ENCODE assay signal across 8 cellular contexts in genomic region chr14:54440870-54441868, GRCh38. TPM values are rescaled to one million over a fixed set of nuclear protein-coding genes. Genes with fewer than 3 reads are reported as not detected.
DNase-seq lines count a peak whose midpoint lies in the region; ATAC-seq and TF ChIP-seq lines count a peak whose summit lies in the region.

CNIH1 (minus strand) TSS chr14:54441374; CDS start chr14:54441327, 47 bp downstream.

- H3K27me3 ChIP-seq in endodermal cell (ENCODE audit: control insufficient read depth, insufficient read depth, low read length, poor library complexity, severe bottlenecking): no peaks in the 10 kb centered on the region

- in situ Hi-C loops in Caki2 (cut with HindIII; ENCODE audit: low pct_unique_long_range_greater_than_20kb, low sequenced_read_pairs): no loop called here

- TF ChIP-seq CTCF in endodermal cell (conservative IDR thresholded peaks at IDR 0.05): peak; percentile 92

- H3K4me1 ChIP-seq in endodermal cell (ENCODE audit: control insufficient read depth, insufficient read depth, low read length) (no peaks in the 10 kb centered on the region), mesodermal cell (ENCODE audit: control insufficient read depth, insufficient read depth, low read length, poor library complexity, severe bottlenecking) (peaks cover 13% of the 10 kb centered on the region)

- peaks cover 21% of the 10 kb centered on the region for H3K36me3 Mint-ChIP-seq in activated CD8-positive, alpha-beta memory T cell treated with anti-CD3 and anti-CD28 coated beads, Interleukin-2, amount 10 ng/mL, durations not matched to agents 7 days and 5 days
- H3K36me3 Mint-ChIP-seq in endodermal cell (ENCODE audit: low read depth): peaks cover 6% of the 10 kb centered on the region

- DNase-seq in Caki2 (ENCODE audit: low read depth) (peak; percentile 86), HUDEP-2 (lab: John Stamatoyannopoulos, UW; ENCODE audit: unreplicated experiment in 76 of 76) (peak in 75 of 76 experiments; percentile 15 to 91 (median 81)), NOMO-1 treated with dmso at 0.1 percent for 144 hours (lab: John Stamatoyannopoulos, UW; ENCODE audit: unreplicated experiment) (peak; percentile 82), endodermal cell (peak; percentile 97)
- DNase-seq in activated CD8-positive, alpha-beta memory T cell treated with anti-CD3 and anti-CD28 coated beads, Interleukin-2, amount 10 ng/mL, durations not matched to agents 7 days and 5 days: peak; percentile 94
- DNase-seq in stimulated activated CD8-positive, alpha-beta memory T cell treated with anti-CD3 and anti-CD28 coated beads, Interleukin-15, amount 100 ng/mL, for 48 hours (ENCODE audit: low read depth in 2 of 2): peak; percentile 87 to 90

- peak within 1 kb of the TSS; percentile 89 for H3K4me3 Mint-ChIP-seq in activated CD8-positive, alpha-beta memory T cell treated with anti-CD3 and anti-CD28 coated beads, Interleukin-2, amount 10 ng/mL, durations not matched to agents 7 days and 5 days
- H3K4me3 Mint-ChIP-seq in endodermal cell: peak within 1 kb of the TSS; percentile 86

- H3K27me3 Mint-ChIP-seq in activated CD8-positive, alpha-beta memory T cell treated with anti-CD3 and anti-CD28 coated beads, Interleukin-2, amount 10 ng/mL, durations not matched to agents 7 days and 5 days: peaks cover 13% of the 10 kb centered on the region
- peaks cover 8% of the 10 kb centered on the region for H3K27me3 Mint-ChIP-seq in endodermal cell (ENCODE audit: insufficient read depth)

- H3K36me3 ChIP-seq in endodermal cell (ENCODE audit: control insufficient read depth, insufficient read depth, low read length): no peaks in the 10 kb centered on the region
- H3K36me3 ChIP-seq in mesodermal cell (ENCODE audit: control insufficient read depth, insufficient read depth, low read length): peaks cover 6% of the 10 kb centered on the region

- H3K27ac ChIP-seq in endodermal cell (ENCODE audit: low read depth, low read length) (peak within 1 kb of the TSS; percentile 98), mesodermal cell (ENCODE audit: low read depth, low read length, severe bottlenecking) (peak within 1 kb of the TSS; percentile 98)

- peaks cover 42% of the 10 kb centered on the region for H3K4me1 Mint-ChIP-seq in activated CD8-positive, alpha-beta memory T cell treated with anti-CD3 and anti-CD28 coated beads, Interleukin-2, amount 10 ng/mL, durations not matched to agents 7 days and 5 days
- peaks cover 19% of the 10 kb centered on the region for H3K4me1 Mint-ChIP-seq in endodermal cell

- H3K27ac Mint-ChIP-seq in activated CD8-positive, alpha-beta memory T cell treated with anti-CD3 and anti-CD28 coated beads, Interleukin-2, amount 10 ng/mL, durations not matched to agents 7 days and 5 days: peak within 1 kb of the TSS; percentile 90
- H3K27ac Mint-ChIP-seq in endodermal cell: peak within 1 kb of the TSS; percentile 96

- CTCF ChIA-PET in activated CD8-positive, alpha-beta memory T cell treated with anti-CD3 and anti-CD28 coated beads, Interleukin-2, amount 10 ng/mL, durations not matched to agents 7 days and 5 days (lab: Charles Lee): interaction anchor here (0.6 to 2.6 kb wide), 6 partner anchors 10 to 123 kb away, joined by 3 to 15 read pairs (median 4); partner anchors contain the start of gene CDKN3

- H3K9me3 ChIP-seq in endodermal cell (ENCODE audit: control insufficient read depth, low read length): no peaks in the 10 kb centered on the region
- no peaks in the 10 kb centered on the region for H3K9me3 ChIP-seq in mesodermal cell (ENCODE audit: control insufficient read depth, low read length)

- H3K4me3 ChIP-seq in endodermal cell (ENCODE audit: low read length) (peak within 1 kb of the TSS; percentile 92), mesodermal cell (ENCODE audit: extremely low read depth, insufficient read depth, low read length, poor library complexity, severe bottlenecking) (peak within 1 kb of the TSS; percentile 70)

- peak within 1 kb of the TSS; percentile 59 for H3K9ac ChIP-seq in endodermal cell (ENCODE audit: extremely low read depth, low read length, poor library complexity, severe bottlenecking)

- H3K9me3 Mint-ChIP-seq in activated CD8-positive, alpha-beta memory T cell treated with anti-CD3 and anti-CD28 coated beads, Interleukin-2, amount 10 ng/mL, durations not matched to agents 7 days and 5 days (ENCODE audit: low read depth): no peaks in the 10 kb centered on the region
- H3K9me3 Mint-ChIP-seq in endodermal cell: peaks cover 8% of the 10 kb centered on the region

- WGBS in endodermal cell (ENCODE audit: insufficient coverage in 1 of 2, insufficient read length in 1 of 2), 2 experiments: 3 to 25% methylated on average over 12 to 100 of the region's 100 CpGs
- 2 to 5% methylated on average over 42 to 53 of the region's 100 CpGs for WGBS in mesodermal cell (ENCODE audit: insufficient coverage in 2 of 2), 2 experiments

- ATAC-seq in GM21381 (IDR thresholded peaks at IDR 0.05; ENCODE audit: unreplicated experiment): peak; percentile 92
- ATAC-seq in activated CD8-positive, alpha-beta memory T cell treated with anti-CD3 and anti-CD28 coated beads, Interleukin-2, amount 10 ng/mL, durations not matched to agents 7 days and 5 days: peak; percentile 95

RNA-seq across cellular contexts. Expression of gene CNIH1, which starts in this region (rescaled TPM):
- 114 and 150 TPM in 2 replicates for total RNA-seq in Caki2 (2014; rRNA removed; shearing (Covaris generic); ENCODE audit: low replicate concordance)
- 10 to 100 TPM; 39.8 to 61.9 TPM for total RNA-seq in activated CD8-positive, alpha-beta memory T cell treated with anti-CD3 and anti-CD28 coated beads, Interleukin-2, amount 10 ng/mL, durations not matched to agents 7 days and 5 days
- total RNA-seq in endodermal cell: 10 to 100 TPM; 77.9 to 82.7 TPM
- polyA plus RNA-seq in endodermal cell (2013, experiment 1 of 2): 146 TPM
- polyA plus RNA-seq in endodermal cell (2013, experiment 2 of 2): 128 TPM
- polyA plus RNA-seq in mesodermal cell (2013, experiment 1 of 2): 173 TPM
- polyA plus RNA-seq in mesodermal cell (2013, experiment 2 of 2): 169 TPM

Comparison
In these comparisons a context has a peak if more than half of its experiments do, and no peak if none do; other contexts are left out.
1. Peak in every context shown above with its lines: DNase-seq, ATAC-seq, H3K4me3 ChIP-seq and H3K27ac ChIP-seq.